Comparison of ENCODE assay signal across 9 cellular contexts in the genomic region with DNA sequence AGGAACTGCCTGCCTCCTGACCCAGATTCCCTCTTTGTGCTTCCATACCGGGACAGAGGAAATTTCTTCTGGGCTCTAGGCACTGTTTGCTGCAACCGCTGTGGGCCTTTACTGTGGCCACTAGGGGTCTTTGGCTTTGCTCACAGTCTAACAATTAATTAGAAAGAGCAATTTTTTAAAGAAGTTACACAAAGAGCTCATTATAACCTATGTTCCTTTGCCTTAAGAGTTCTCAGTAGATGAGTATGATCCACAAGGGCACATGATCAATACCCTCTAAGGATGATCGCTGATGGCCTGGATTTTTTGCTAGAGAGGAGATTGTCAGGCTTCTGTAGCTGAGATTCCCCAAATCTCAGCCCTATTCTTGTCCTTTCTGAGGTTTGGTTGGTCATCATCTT.
A peak's percentile ranks its signal among the peaks of the same experiment; 100 is the strongest.
DNase-seq lines count a peak whose midpoint lies in the region; ATAC-seq and TF ChIP-seq lines count a peak whose summit lies in the region.
"Had no signal": no experiment of that assay in that cellular context is flagged by ENCODE, and none has a peak within 500 bp of the region (broad histone marks: within the 10 kb centered on the region; RNA-seq: fewer than 3 reads in every experiment).

No MANE protein-coding gene starts in this region.

- no peak overlapping the region for H2BK12ac ChIP-seq in mesenchymal stem cell (ENCODE audit: low read length in 2 of 2)

- TF ChIP-seq CTCF in Calu3 (IDR thresholded peaks at IDR 0.05; ENCODE audit: unreplicated experiment) (peak; percentile 80), brain (conservative IDR thresholded peaks at IDR 0.05) (peak; percentile 45 to 71)

- H3K4ac ChIP-seq in mesenchymal stem cell (ENCODE audit: low read depth in 1 of 2, low read length in 2 of 2), result no peak overlapping the region

- 0% methylated on average over 1 of the region's 3 CpGs for WGBS in mesenchymal stem cell

- H3K27me3 ChIP-seq in mesenchymal stem cell (ENCODE audit: control insufficient read depth in 1 of 2, insufficient read depth in 1 of 2, low read length in 2 of 2), result peaks cover 0 to 17% of the 10 kb centered on the region in 2 experiments

- no peak overlapping the region for H3K18ac ChIP-seq in mesenchymal stem cell (ENCODE audit: low read depth in 1 of 2, low read length in 2 of 2)

- no peaks in the 10 kb centered on the region for H3K79me1 ChIP-seq in mesenchymal stem cell (replicated peaks; ENCODE audit: low read length, poor library complexity, severe bottlenecking)

- no peak overlapping the region for H4K91ac ChIP-seq in mesenchymal stem cell (ENCODE audit: low read length)

- no peak overlapping the region for H4K8ac ChIP-seq in mesenchymal stem cell (ENCODE audit: low read length)

- H3K4me3 Mint-ChIP-seq in Calu3 (ENCODE audit: low read depth, unreplicated experiment) (no peak overlapping the region), brain (no peak overlapping the region)
- H3K4me3 Mint-ChIP-seq: activated CD4-positive, alpha-beta memory T cell treated with anti-CD3 and anti-CD28 coated beads for 36 hours had no signal

- peak; percentile 43 for DNase-seq in Calu3
- DNase-seq in mesenchymal stem cell, result peak; percentile 43
- DNase-seq in MV-4-11 (lab: John Stamatoyannopoulos, UW), result no peak
- no peak for DNase-seq in NCI-H1694 treated with DMSO at 0.1 percent for 48 hours (lab: John Stamatoyannopoulos, UW)
- DNase-seq in activated CD8-positive, alpha-beta memory T cell treated with anti-CD3 and anti-CD28 coated beads, Interleukin-2, amount 50 U/mL, for 48 hours, result no peak
- DNase-seq: activated CD4-positive, alpha-beta memory T cell treated with anti-CD3 and anti-CD28 coated beads for 36 hours had no signal

- no peak overlapping the region for H3K23ac ChIP-seq in mesenchymal stem cell (ENCODE audit: low read length in 2 of 2)

- no peak overlapping the region for H2BK120ac ChIP-seq in mesenchymal stem cell (ENCODE audit: low read depth, low read length)

- H3K4me2 ChIP-seq in mesenchymal stem cell (ENCODE audit: low read length, poor library complexity, severe bottlenecking), result no peak overlapping the region

- H3K14ac ChIP-seq in mesenchymal stem cell (ENCODE audit: low read length in 2 of 2), result no peak overlapping the region

- H3K4me1 Mint-ChIP-seq in Calu3 (ENCODE audit: low read depth, unreplicated experiment) (peaks cover 46% of the 10 kb centered on the region), brain (peaks cover 32% of the 10 kb centered on the region)

- H3K27me3 Mint-ChIP-seq in Calu3 (ENCODE audit: unreplicated experiment) (no peaks in the 10 kb centered on the region), brain (peaks cover 8% of the 10 kb centered on the region)

- H2AFZ ChIP-seq in mesenchymal stem cell (ENCODE audit: low read depth, low read length), result no peak overlapping the region

- intact Hi-C loops in Calu3 (cut with micrococcal nuclease; ENCODE audit: unreplicated experiment), result loop anchor here (5.0 kb wide), 3 partner anchors 42 to 258 kb away; no protein-coding TSS in a partner anchor

- H3K36me3 Mint-ChIP-seq in Calu3 (ENCODE audit: insufficient read depth, unreplicated experiment) (no peaks in the 10 kb centered on the region), brain (no peaks in the 10 kb centered on the region)
- H3K36me3 Mint-ChIP-seq: activated CD4-positive, alpha-beta memory T cell treated with anti-CD3 and anti-CD28 coated beads for 36 hours had no signal

- CTCF ChIA-PET in Calu3 (lab: Charles Lee), result interaction anchor here (0.8 to 1.0 kb wide), 2 partner anchors 15 to 56 kb away, joined by 3 read pairs; no protein-coding TSS in a partner anchor

- no peaks in the 10 kb centered on the region for H3K9me3 ChIP-seq in mesenchymal stem cell (ENCODE audit: control insufficient read depth, low read length)

- no peak overlapping the region for H3K4me3 ChIP-seq in mesenchymal stem cell (ENCODE audit: insufficient read depth in 1 of 2, low read depth in 1 of 2, low read length in 2 of 2)

- no peak overlapping the region for H3K9ac ChIP-seq in mesenchymal stem cell (ENCODE audit: low read length)

- peaks cover 3% of the 10 kb centered on the region for H3K4me1 ChIP-seq in mesenchymal stem cell (ENCODE audit: control insufficient read depth, insufficient read depth, low read depth, low read length)

- no peak overlapping the region for H2AK5ac ChIP-seq in mesenchymal stem cell (ENCODE audit: low read length, severe bottlenecking)

- H3K27ac Mint-ChIP-seq in Calu3 (ENCODE audit: unreplicated experiment), result no peak overlapping the region
- peak overlapping the region; percentile 31 to 72 (median 57) for H3K27ac Mint-ChIP-seq in brain
- H3K27ac Mint-ChIP-seq: activated CD4-positive, alpha-beta memory T cell treated with anti-CD3 and anti-CD28 coated beads for 36 hours had no signal

- ATAC-seq in HG03159 (IDR thresholded peaks at IDR 0.05; ENCODE audit: unreplicated experiment), result peak; percentile 73
- ATAC-seq in GM21576 (IDR thresholded peaks at IDR 0.05; ENCODE audit: unreplicated experiment), result no peak

- H3K9me3 Mint-ChIP-seq in Calu3 (ENCODE audit: low read depth, unreplicated experiment) (no peaks in the 10 kb centered on the region), brain (peaks cover 0 to 1% (median 0%) of the 10 kb centered on the region in 5 experiments)
- H3K9me3 Mint-ChIP-seq: activated CD4-positive, alpha-beta memory T cell treated with anti-CD3 and anti-CD28 coated beads for 36 hours had no signal

- H3K27ac ChIP-seq in mesenchymal stem cell (ENCODE audit: low read length, poor library complexity, severe bottlenecking), result no peak overlapping the region

- no peak overlapping the region for H2BK15ac ChIP-seq in mesenchymal stem cell (ENCODE audit: low read depth, poor library complexity, severe bottlenecking)

- H2BK5ac ChIP-seq in mesenchymal stem cell (ENCODE audit: low read depth, low read length, poor library complexity, severe bottlenecking), result no peak overlapping the region

- BruUV-seq in Calu3 (replicated peaks; lab: Mats Ljungman, UMichigan), result no TSS peak

- H3K36me3 ChIP-seq in mesenchymal stem cell (ENCODE audit: control insufficient read depth in 1 of 2, insufficient read depth in 2 of 2, low read depth in 1 of 2, low read length in 2 of 2), result no peaks in the 10 kb centered on the region

Comparison
In these comparisons a context has a peak if more than half of its experiments do, and no peak if none do; other contexts are left out.
1. DNase-seq: peak in Calu3 (single experiment) and mesenchymal stem cell (single experiment); none in MV-4-11 (single experiment), NCI-H1694 treated with DMSO at 0.1 percent for 48 hours (single experiment) and activated CD8-positive, alpha-beta memory T cell treated with anti-CD3 and anti-CD28 coated beads, Interleukin-2, amount 50 U/mL, for 48 hours (single experiment).